11 cellular contexts compared by ENCODE assay signal in genomic region chr12:5433840-5434646, GRCh38. TPM values are rescaled to one million over a fixed set of nuclear protein-coding genes. Genes with fewer than 3 reads are reported as not detected.
A peak's percentile ranks its signal among the peaks of the same experiment; 100 is the strongest.
DNase-seq lines count a peak whose midpoint lies in the region; ATAC-seq and TF ChIP-seq lines count a peak whose summit lies in the region.
"Had no signal": no experiment of that assay in that cellular context is flagged by ENCODE, and none has a peak within 500 bp of the region (broad histone marks: within the 10 kb centered on the region; RNA-seq: fewer than 3 reads in every experiment).

No MANE protein-coding gene starts in this region.

- no peak overlapping the region for H3K9ac ChIP-seq in duodenal mucosa (ENCODE audit: low read depth in 1 of 2, low read length in 2 of 2)
- H3K9ac ChIP-seq in mesenchymal stem cell (ENCODE audit: low read length): no peak overlapping the region

- intact Hi-C loops in breast epithelium (cut with DNase I; ENCODE audit: low total_unique reads) (no loop called here), MCF 10A (cut with micrococcal nuclease) (no loop called here), upper lobe of right lung (cut with DNase I) (loop anchor here (10.0 kb wide), 1 partner anchor 229 kb away; no protein-coding TSS in a partner anchor)
- intact Hi-C loops in naive thymus-derived CD4-positive, alpha-beta T cell (cut with micrococcal nuclease): no loop called here

- H3K9me3 ChIP-seq in breast epithelium (no peaks in the 10 kb centered on the region), duodenal mucosa (ENCODE audit: control insufficient read depth in 1 of 2, low read length in 2 of 2) (no peaks in the 10 kb centered on the region), mesenchymal stem cell (ENCODE audit: control insufficient read depth, low read length) (no peaks in the 10 kb centered on the region), upper lobe of right lung (no peaks in the 10 kb centered on the region)
- no peaks in the 10 kb centered on the region for H3K9me3 ChIP-seq in naive thymus-derived CD4-positive, alpha-beta T cell (ENCODE audit: control insufficient read depth in 2 of 3, low read length in 3 of 3)
- H3K9me3 ChIP-seq: A549 had no signal

- no peak overlapping the region for H2BK15ac ChIP-seq in mesenchymal stem cell (ENCODE audit: low read depth, poor library complexity, severe bottlenecking)

- no peak overlapping the region for H3K18ac ChIP-seq in mesenchymal stem cell (ENCODE audit: low read depth in 1 of 2, low read length in 2 of 2)

- H3K27me3 ChIP-seq in breast epithelium (peaks cover 6 to 71% of the 10 kb centered on the region in 2 donors), duodenal mucosa (ENCODE audit: control insufficient read depth in 1 of 2, insufficient read depth in 2 of 2, low read length in 2 of 2) (peaks cover 12 to 33% of the 10 kb centered on the region in 2 donors), mesenchymal stem cell (ENCODE audit: control insufficient read depth in 1 of 2, insufficient read depth in 1 of 2, low read length in 2 of 2) (peaks cover 88 to 92% of the 10 kb centered on the region in 2 experiments), upper lobe of right lung (peaks cover 64% of the 10 kb centered on the region)
- no peaks in the 10 kb centered on the region for H3K27me3 ChIP-seq in naive thymus-derived CD4-positive, alpha-beta T cell (ENCODE audit: control insufficient read depth in 2 of 2, insufficient read depth in 2 of 2, low read length in 2 of 2)

- no peaks in the 10 kb centered on the region for H3K79me1 ChIP-seq in mesenchymal stem cell (replicated peaks; ENCODE audit: low read length, poor library complexity, severe bottlenecking)

- H2BK12ac ChIP-seq in mesenchymal stem cell (ENCODE audit: low read length in 2 of 2): no peak overlapping the region

- peaks cover 6% of the 10 kb centered on the region for H3K36me3 Mint-ChIP-seq in MCF 10A (ENCODE audit: insufficient read depth, unreplicated experiment)
- H3K36me3 Mint-ChIP-seq in naive thymus-derived CD4-positive, alpha-beta T cell: peaks cover 0 to 1% (median 0%) of the 10 kb centered on the region in 5 donors

- POLR2A ChIA-PET in MCF 10A (lab: Yijun Ruan, JAX): no interaction called here
- POLR2A ChIA-PET in naive thymus-derived CD4-positive, alpha-beta T cell (lab: Charles Lee): no interaction called here

- ATAC-seq in upper lobe of right lung (no peak), GM19324 (IDR thresholded peaks at IDR 0.05; ENCODE audit: low FRiP score, unreplicated experiment) (no peak)
- no peak for ATAC-seq in naive thymus-derived CD4-positive, alpha-beta T cell
- ATAC-seq: A549 had no signal

- CTCF ChIA-PET in MCF 10A (lab: Yijun Ruan, JAX): interaction anchor here (0.7 kb wide), 1 partner anchor 284 kb away, joined by 4 read pairs; no protein-coding TSS in a partner anchor
- CTCF ChIA-PET in naive thymus-derived CD4-positive, alpha-beta T cell (lab: Charles Lee): no interaction called here

- no peak for TF ChIP-seq CTCF in breast epithelium (IDR thresholded peaks at IDR 0.05)
- TF ChIP-seq CTCF in MCF 10A (IDR thresholded peaks at IDR 0.05; ENCODE audit: unreplicated experiment): no peak
- TF ChIP-seq CTCF in upper lobe of right lung (IDR thresholded peaks at IDR 0.05): no peak

- H3K27me3 Mint-ChIP-seq in MCF 10A (ENCODE audit: insufficient read depth, unreplicated experiment): no peaks in the 10 kb centered on the region
- peaks cover 28 to 53% (median 32%) of the 10 kb centered on the region in 5 donors for H3K27me3 Mint-ChIP-seq in naive thymus-derived CD4-positive, alpha-beta T cell

- no TSS peak for BruUV-seq in MCF 10A (replicated peaks; lab: Mats Ljungman, UMichigan)

- H3K4me1 Mint-ChIP-seq in MCF 10A (ENCODE audit: insufficient read depth, unreplicated experiment): no peaks in the 10 kb centered on the region
- H3K4me1 Mint-ChIP-seq in naive thymus-derived CD4-positive, alpha-beta T cell: peaks cover 3 to 23% (median 13%) of the 10 kb centered on the region in 7 donors

- H2AFZ ChIP-seq in mesenchymal stem cell (ENCODE audit: low read depth, low read length): no peak overlapping the region

- 17% methylated on average over 14 of the region's 16 CpGs for WGBS in mesenchymal stem cell

- peaks cover 7 to 11% of the 10 kb centered on the region in 2 donors for H3K4me1 ChIP-seq in breast epithelium
- H3K4me1 ChIP-seq in duodenal mucosa (ENCODE audit: control insufficient read depth in 1 of 2, insufficient read depth in 2 of 2, low read length in 2 of 2): peaks cover 33 to 36% of the 10 kb centered on the region in 2 donors
- H3K4me1 ChIP-seq in mesenchymal stem cell (ENCODE audit: control insufficient read depth, insufficient read depth, low read depth, low read length): peaks cover 32% of the 10 kb centered on the region
- peaks cover 18% of the 10 kb centered on the region for H3K4me1 ChIP-seq in upper lobe of right lung
- no peaks in the 10 kb centered on the region for H3K4me1 ChIP-seq in naive thymus-derived CD4-positive, alpha-beta T cell (ENCODE audit: control insufficient read depth in 2 of 2, insufficient read depth in 2 of 2, low read length in 2 of 2)
- H3K4me1 ChIP-seq: A549 had no signal

- no peak overlapping the region for H4K8ac ChIP-seq in mesenchymal stem cell (ENCODE audit: low read length)

- no peak overlapping the region for H3K4me3 Mint-ChIP-seq in MCF 10A (ENCODE audit: unreplicated experiment)
- peak overlapping the region in 1 of 10 donors; percentile 69 for H3K4me3 Mint-ChIP-seq in naive thymus-derived CD4-positive, alpha-beta T cell

- DNase-seq in breast epithelium (ENCODE audit: low spot score in 2 of 2) (no peak), MCF 10A (ENCODE audit: unreplicated experiment) (no peak), mesenchymal stem cell (peak; percentile 42), upper lobe of right lung (no peak), ecto neural progenitor cell (ENCODE audit: low spot score) (no peak)
- no peak for DNase-seq in naive thymus-derived CD4-positive, alpha-beta T cell
- DNase-seq: DMS153; effector CD8-positive, alpha-beta T cell had no signal

- no peak for TF ChIP-seq POLR2A in breast epithelium (IDR thresholded peaks at IDR 0.05)

- H3K36me3 ChIP-seq in breast epithelium (no peaks in the 10 kb centered on the region), duodenal mucosa (ENCODE audit: control insufficient read depth in 1 of 2, insufficient read depth in 2 of 2, low read length in 2 of 2) (no peaks in the 10 kb centered on the region), mesenchymal stem cell (ENCODE audit: control insufficient read depth in 1 of 2, insufficient read depth in 2 of 2, low read depth in 1 of 2, low read length in 2 of 2) (no peaks in the 10 kb centered on the region), upper lobe of right lung (no peaks in the 10 kb centered on the region)
- H3K36me3 ChIP-seq in naive thymus-derived CD4-positive, alpha-beta T cell (ENCODE audit: control insufficient read depth in 2 of 3, insufficient read depth in 3 of 3, low read length in 3 of 3): no peaks in the 10 kb centered on the region

- H2BK120ac ChIP-seq in mesenchymal stem cell (ENCODE audit: low read depth, low read length): no peak overlapping the region

- no peak overlapping the region for H3K4ac ChIP-seq in mesenchymal stem cell (ENCODE audit: low read depth in 1 of 2, low read length in 2 of 2)

- H3K27ac ChIP-seq in breast epithelium (no peak overlapping the region), duodenal mucosa (ENCODE audit: low read depth, low read length) (no peak overlapping the region), mesenchymal stem cell (ENCODE audit: low read length, poor library complexity, severe bottlenecking) (no peak overlapping the region), upper lobe of right lung (no peak overlapping the region)
- no peak overlapping the region for H3K27ac ChIP-seq in naive thymus-derived CD4-positive, alpha-beta T cell (ENCODE audit: low read depth, low read length)
- H3K27ac ChIP-seq: A549 had no signal

- peak overlapping the region; percentile 64 for H3K4me2 ChIP-seq in mesenchymal stem cell (ENCODE audit: low read length, poor library complexity, severe bottlenecking)
- H3K4me2 ChIP-seq: A549 had no signal

- H3K4me3 ChIP-seq in breast epithelium (peak overlapping the region; percentile 43 to 66 (median 52)), duodenal mucosa (ENCODE audit: low read depth in 1 of 2, low read length in 2 of 2) (peak overlapping the region; percentile 71 to 81), mesenchymal stem cell (ENCODE audit: insufficient read depth in 1 of 2, low read depth in 1 of 2, low read length in 2 of 2) (peak overlapping the region; percentile 52 to 77), upper lobe of right lung (peak overlapping the region; percentile 45)
- H3K4me3 ChIP-seq in naive thymus-derived CD4-positive, alpha-beta T cell (ENCODE audit: low read length): no peak overlapping the region
- H3K4me3 ChIP-seq: A549 had no signal

- H4K91ac ChIP-seq in mesenchymal stem cell (ENCODE audit: low read length): no peak overlapping the region

- H3K27ac Mint-ChIP-seq in MCF 10A (ENCODE audit: low read depth, unreplicated experiment): no peak overlapping the region
- H3K27ac Mint-ChIP-seq in naive thymus-derived CD4-positive, alpha-beta T cell: no peak overlapping the region

- no peak overlapping the region for H2BK5ac ChIP-seq in mesenchymal stem cell (ENCODE audit: low read depth, low read length, poor library complexity, severe bottlenecking)

- no peak overlapping the region for H2AK5ac ChIP-seq in mesenchymal stem cell (ENCODE audit: low read length, severe bottlenecking)

- H3K14ac ChIP-seq in mesenchymal stem cell (ENCODE audit: low read length in 2 of 2): no peak overlapping the region

- H3K23ac ChIP-seq in mesenchymal stem cell (ENCODE audit: low read length in 2 of 2): no peak overlapping the region

- peaks cover 5% of the 10 kb centered on the region for H3K9me3 Mint-ChIP-seq in MCF 10A (ENCODE audit: unreplicated experiment)
- peaks cover 0 to 13% (median 1%) of the 10 kb centered on the region in 11 donors for H3K9me3 Mint-ChIP-seq in naive thymus-derived CD4-positive, alpha-beta T cell

RNA-seq across cellular contexts. Expression of gene NTF3, which starts 2.1 kb away (rescaled TPM):
- total RNA-seq in breast epithelium: 1 to 10 TPM in 1 of 3 donors, under 1 TPM in 1, not detected in 1; 0.88 to 1.3 TPM
- not detected in 2 replicates for total RNA-seq in MCF 10A (2022)
- 7.4 TPM for polyA plus RNA-seq in mesenchymal stem cell (2013, experiment 1 of 2)
- 7.6 TPM for polyA plus RNA-seq in mesenchymal stem cell (2013, experiment 2 of 2)
- 0.93 TPM for total RNA-seq in upper lobe of right lung
- total RNA-seq in naive thymus-derived CD4-positive, alpha-beta T cell: not detected
- not detected for polyA plus RNA-seq in naive thymus-derived CD4-positive, alpha-beta T cell
- polyA plus RNA-seq: A549 had no signal
